1 cellular context compared by ENCODE assay signal in genomic region chr20:62409935-62410741, GRCh38.
TF ChIP-seq lines count a peak whose summit lies in the region.

No MANE protein-coding gene starts in this region.

TF ChIP-seq in HEK293, 187 proteins besides CTCF, POLR2A, EP300 and RAD21 (continued from another document):
- no peak for TF ChIP-seq ZNF488 (tag by site-specific recombination; IDR thresholded peaks at IDR 0.05)
- TF ChIP-seq ZNF302 (tag by site-specific recombination; IDR thresholded peaks at IDR 0.05; ENCODE audit: low read depth) = no peak
- peak; percentile 84 for TF ChIP-seq KLF16 (tag by site-specific recombination; IDR thresholded peaks at IDR 0.05)
- 0 out of 2 replicates have a peak, but pooled peaks have one; percentile 49 for TF ChIP-seq ZNF24 (tag by site-specific recombination; IDR thresholded peaks at IDR 0.05)
- no peak for TF ChIP-seq SALL2 (tag by site-specific recombination; IDR thresholded peaks at IDR 0.05; ENCODE audit: borderline replicate concordance)
- TF ChIP-seq MZF1 (tag by site-specific recombination; IDR thresholded peaks at IDR 0.05; ENCODE audit: borderline replicate concordance) = no peak
- TF ChIP-seq ZNF266 (tag by site-specific recombination; IDR thresholded peaks at IDR 0.05; ENCODE audit: low read depth) = no peak
- no peak for TF ChIP-seq ZNF664 (tag by site-specific recombination; IDR thresholded peaks at IDR 0.05)
- TF ChIP-seq GLI2 (tag by site-specific recombination; IDR thresholded peaks at IDR 0.05; ENCODE audit: borderline replicate concordance, low read depth) = no peak
- TF ChIP-seq ZNF394 (tag by site-specific recombination; IDR thresholded peaks at IDR 0.05; ENCODE audit: borderline replicate concordance) = peak; percentile 17; the same call in 1 of the 2 replicates
- no peak for TF ChIP-seq ZSCAN16 (tag by site-specific recombination; IDR thresholded peaks at IDR 0.05)
- TF ChIP-seq ZBTB44 (tag by site-specific recombination; IDR thresholded peaks at IDR 0.05) = no peak
- TF ChIP-seq ZNF26 (tag by site-specific recombination; IDR thresholded peaks at IDR 0.05) = no peak
- TF ChIP-seq ZNF830 (tag by site-specific recombination; IDR thresholded peaks at IDR 0.05; ENCODE audit: low read depth) = no peak
- peak; percentile 35; the same call in 1 of the 2 replicates for TF ChIP-seq ZBTB8A (tag by site-specific recombination; IDR thresholded peaks at IDR 0.05)
- TF ChIP-seq GLIS1 (tag by site-specific recombination; IDR thresholded peaks at IDR 0.05) = peak; percentile 99
- TF ChIP-seq ZNF555 (tag by site-specific recombination; conservative IDR thresholded peaks at IDR 0.05) = no peak
- no peak for TF ChIP-seq IKZF3 (tag by site-specific recombination; IDR thresholded peaks at IDR 0.05)
- TF ChIP-seq BCL6B (tag by site-specific recombination; IDR thresholded peaks at IDR 0.05) = no peak
- peak; percentile 92 for TF ChIP-seq ZBTB48 (tag by site-specific recombination; IDR thresholded peaks at IDR 0.05)
- TF ChIP-seq ZBTB26 (tag by site-specific recombination; optimal IDR thresholded peaks at IDR 0.05) = peak; percentile 39
- TF ChIP-seq ZNF423 (tag by site-specific recombination; IDR thresholded peaks at IDR 0.05) = peak; percentile 88
- TF ChIP-seq ZNF416 (tag by site-specific recombination; IDR thresholded peaks at IDR 0.05) = no peak
- 0 out of 2 replicates have a peak, but pooled peaks have one; percentile 18 for TF ChIP-seq WT1 (tag by site-specific recombination; IDR thresholded peaks at IDR 0.05)
- TF ChIP-seq OSR2 (tag by site-specific recombination; IDR thresholded peaks at IDR 0.05) = no peak
- no peak for TF ChIP-seq ZNF280D (tag by site-specific recombination; IDR thresholded peaks at IDR 0.05)
- TF ChIP-seq ZNF2 (tag by site-specific recombination; IDR thresholded peaks at IDR 0.05) = no peak
- no peak for TF ChIP-seq ZSCAN23 (tag by site-specific recombination; IDR thresholded peaks at IDR 0.05)
- TF ChIP-seq ZNF398 (tag by site-specific recombination; IDR thresholded peaks at IDR 0.05) = peak; percentile 26; the same call in 1 of the 2 replicates
- TF ChIP-seq ZXDB (tag by site-specific recombination; IDR thresholded peaks at IDR 0.05) = peak; percentile 21; the same call in 1 of the 2 replicates
- TF ChIP-seq KLF1 (tag by site-specific recombination; IDR thresholded peaks at IDR 0.05) = peak; percentile 97
- no peak for TF ChIP-seq PRDM1 (tag by site-specific recombination; IDR thresholded peaks at IDR 0.05)
- no peak for TF ChIP-seq ZNF146 (tag by site-specific recombination; IDR thresholded peaks at IDR 0.05)
- peak; percentile 20; the same call in 1 of the 2 replicates for TF ChIP-seq ZNF561 (tag by site-specific recombination; IDR thresholded peaks at IDR 0.05; ENCODE audit: borderline replicate concordance)
- peak; percentile 58 for TF ChIP-seq ZNF600 (tag by site-specific recombination; IDR thresholded peaks at IDR 0.05)
- TF ChIP-seq ZBTB10 (tag by site-specific recombination; IDR thresholded peaks at IDR 0.05) = 0 out of 2 replicates have a peak, but pooled peaks have one; percentile 25
- peak; percentile 43 for TF ChIP-seq SP2 (tag by site-specific recombination; IDR thresholded peaks at IDR 0.05)
